In the genomic region with DNA sequence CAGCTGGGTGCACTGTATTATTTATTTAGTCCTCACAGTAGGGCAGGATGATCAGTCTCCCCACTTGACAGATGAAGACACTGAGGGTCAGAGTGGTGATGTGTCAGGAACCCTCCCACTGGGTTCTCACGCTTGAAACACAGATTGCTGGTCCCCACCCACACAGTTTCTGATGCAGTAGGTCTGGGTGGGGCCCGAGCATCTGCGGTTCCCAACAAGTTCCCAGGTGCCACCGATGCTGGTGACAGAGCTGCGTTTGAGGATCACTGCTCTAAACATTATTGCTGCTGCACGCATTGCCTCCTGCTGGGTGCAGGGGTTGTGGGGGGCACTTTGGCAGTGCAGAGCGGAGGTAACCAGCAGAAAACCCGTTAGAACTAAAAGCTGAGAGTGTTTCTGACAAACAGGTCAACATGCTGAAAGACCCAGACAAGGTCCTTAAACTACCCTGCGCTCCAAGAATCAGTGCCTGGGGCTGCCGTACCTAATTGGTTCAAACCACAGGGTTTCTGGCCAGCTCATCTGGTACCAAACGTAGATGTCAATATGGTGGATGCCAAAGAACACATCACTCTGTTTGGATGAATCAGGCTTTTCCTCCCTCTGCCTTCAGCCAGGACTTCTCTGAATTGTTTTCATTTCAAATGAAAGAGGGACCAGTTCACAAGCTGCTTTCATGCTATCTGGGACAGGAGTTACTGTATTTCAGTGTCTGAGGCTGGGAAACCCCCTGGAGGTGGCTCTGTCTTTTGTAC, we compare ENCODE assay signal across 8 cellular contexts.
DNase-seq lines count a peak whose midpoint lies in the region; ATAC-seq, FAIRE-seq and TF ChIP-seq lines count a peak whose summit lies in the region.

No MANE protein-coding gene starts in this region.

- peak overlapping the region; percentile 60 for H3K27ac Mint-ChIP-seq in activated naive CD8-positive, alpha-beta T cell treated with anti-CD3 and anti-CD28 coated beads for 36 hours
- H3K27ac Mint-ChIP-seq in natural killer cell treated with Interleukin-12 subunit alpha and Interleukin-12 subunit beta and Interleukin-15 and Interleukin-18, amount 100 ng/mL, for 72 hours, result peak overlapping the region; percentile 49 to 50

- no peak overlapping the region for H2AFZ ChIP-seq in PC-3 (ENCODE audit: low read length)

- peak; percentile 30 for DNase-seq in GM19239 (ENCODE audit: insufficient read length, low spot score)
- DNase-seq in PC-3, result peak; percentile 70
- DNase-seq in activated naive CD8-positive, alpha-beta T cell treated with anti-CD3 and anti-CD28 coated beads for 36 hours, result peak; percentile 36
- no peak for DNase-seq in natural killer cell treated with Interleukin-12 subunit alpha and Interleukin-12 subunit beta and Interleukin-15 and Interleukin-18, amount 100 ng/mL, for 72 hours (ENCODE audit: low spot score)
- DNase-seq in transverse colon, result no peak
- DNase-seq in HuH-7.5 (ENCODE audit: low spot score), result no peak
- no peak for DNase-seq in DMS53 treated with DMSO at 0.1 percent for 48 hours (lab: John Stamatoyannopoulos, UW; ENCODE audit: unreplicated experiment)

- H3K4me3 Mint-ChIP-seq in activated naive CD8-positive, alpha-beta T cell treated with anti-CD3 and anti-CD28 coated beads for 36 hours, result no peak overlapping the region
- peak overlapping the region; percentile 16 for H3K4me3 Mint-ChIP-seq in natural killer cell treated with Interleukin-12 subunit alpha and Interleukin-12 subunit beta and Interleukin-15 and Interleukin-18, amount 100 ng/mL, for 72 hours

- POLR2A ChIA-PET in PC-3 (lab: Charles Lee; ENCODE audit: unreplicated experiment), result interaction anchor here (0.6 kb wide), 1 partner anchor 225 kb away, joined by 3 read pairs; no protein-coding TSS in a partner anchor

- H3K9me2 ChIP-seq in PC-3 (replicated peaks; ENCODE audit: low read length), result no peaks in the 10 kb centered on the region

- CTCF ChIA-PET in PC-3 (lab: Charles Lee), result no interaction called here

- peak; percentile 40 for ATAC-seq in PC-3
- peak; percentile 43 to 59 for ATAC-seq in natural killer cell treated with Interleukin-12 subunit alpha and Interleukin-12 subunit beta and Interleukin-15 and Interleukin-18, amount 100 ng/mL, for 72 hours
- no peak for ATAC-seq in GM18519 (IDR thresholded peaks at IDR 0.05; ENCODE audit: low FRiP score, unreplicated experiment)

- peaks cover 30% of the 10 kb centered on the region for H3K79me2 ChIP-seq in PC-3 (ENCODE audit: low read length)

- H3K9me3 ChIP-seq in PC-3 (ENCODE audit: low read length), result no peaks in the 10 kb centered on the region
- no peaks in the 10 kb centered on the region for H3K9me3 ChIP-seq in transverse colon

- H3F3A ChIP-seq in PC-3 (ENCODE audit: low read length, unreplicated experiment), result no peaks in the 10 kb centered on the region

- H3K36me3 ChIP-seq in PC-3 (ENCODE audit: low read depth, low read length) (peaks cover 6% of the 10 kb centered on the region), transverse colon (no peaks in the 10 kb centered on the region)

- TF ChIP-seq CTCF in PC-3 (conservative IDR thresholded peaks at IDR 0.05; ENCODE audit: low read depth, low read length) (no peak), transverse colon (IDR thresholded peaks at IDR 0.05) (no peak)

- FAIRE-seq in GM19239 (lab: Jason Lieb, UNC), result no peak

- no peak for TF ChIP-seq EP300 in transverse colon (IDR thresholded peaks at IDR 0.05; ENCODE audit: low read depth)

- peak overlapping the region; percentile 36; the same call in 1 of the 2 replicates for H3K4me2 ChIP-seq in PC-3 (ENCODE audit: low read length)

- H3K9ac ChIP-seq in PC-3 (ENCODE audit: low read length), result no peak overlapping the region

- intact Hi-C loops in PC-3 (cut with micrococcal nuclease) (no loop called here), transverse colon (cut with DNase I; ENCODE audit: low total_unique reads) (no loop called here)

- no peak overlapping the region for H3K4me3 ChIP-seq in PC-3 (ENCODE audit: low read length)
- H3K4me3 ChIP-seq in transverse colon, result no peak overlapping the region

- H3K27me3 Mint-ChIP-seq in activated naive CD8-positive, alpha-beta T cell treated with anti-CD3 and anti-CD28 coated beads for 36 hours, result no peaks in the 10 kb centered on the region
- H3K27me3 Mint-ChIP-seq in natural killer cell treated with Interleukin-12 subunit alpha and Interleukin-12 subunit beta and Interleukin-15 and Interleukin-18, amount 100 ng/mL, for 72 hours, result no peaks in the 10 kb centered on the region

- H3K36me3 Mint-ChIP-seq in activated naive CD8-positive, alpha-beta T cell treated with anti-CD3 and anti-CD28 coated beads for 36 hours, result peaks cover 35% of the 10 kb centered on the region
- peaks cover 7% of the 10 kb centered on the region for H3K36me3 Mint-ChIP-seq in natural killer cell treated with Interleukin-12 subunit alpha and Interleukin-12 subunit beta and Interleukin-15 and Interleukin-18, amount 100 ng/mL, for 72 hours

- no peak for TF ChIP-seq POLR2A in transverse colon (IDR thresholded peaks at IDR 0.05)

- BruUV-seq in PC-3 (replicated peaks; lab: Mats Ljungman, UMichigan), result no TSS peak

- H3K4me1 Mint-ChIP-seq in activated naive CD8-positive, alpha-beta T cell treated with anti-CD3 and anti-CD28 coated beads for 36 hours, result peaks cover 23% of the 10 kb centered on the region
- H3K4me1 Mint-ChIP-seq in natural killer cell treated with Interleukin-12 subunit alpha and Interleukin-12 subunit beta and Interleukin-15 and Interleukin-18, amount 100 ng/mL, for 72 hours (ENCODE audit: low read depth in 2 of 2), result peaks cover 35 to 43% of the 10 kb centered on the region in 2 donors

- H3K4me1 ChIP-seq in PC-3 (ENCODE audit: insufficient read depth, low read length) (peaks cover 61% of the 10 kb centered on the region), transverse colon (peaks cover 23 to 53% (median 27%) of the 10 kb centered on the region in 4 donors)

- no peaks in the 10 kb centered on the region for H3K9me3 Mint-ChIP-seq in activated naive CD8-positive, alpha-beta T cell treated with anti-CD3 and anti-CD28 coated beads for 36 hours
- H3K9me3 Mint-ChIP-seq in natural killer cell treated with Interleukin-12 subunit alpha and Interleukin-12 subunit beta and Interleukin-15 and Interleukin-18, amount 100 ng/mL, for 72 hours, result no peaks in the 10 kb centered on the region

- H3K27me3 ChIP-seq in PC-3 (ENCODE audit: low read length) (no peaks in the 10 kb centered on the region), transverse colon (no peaks in the 10 kb centered on the region)

- 55% methylated on average over 11 of the region's 11 CpGs; no CpG with 5 or more reads in 1 of the 2 donors for WGBS in transverse colon (ENCODE audit: low coverage in 1 of 2), 2 donors

- H4K20me1 ChIP-seq in PC-3 (ENCODE audit: low read length), result no peaks in the 10 kb centered on the region

- in situ Hi-C loops in transverse colon (cut with MboI; ENCODE audit: low pct_ligation_motif_present in 1 of 4, low pct_unique_long_range_greater_than_20kb in 1 of 4, low sequenced_read_pairs in 3 of 4), result loop anchor here in 1 of 4 donors (10.0 kb wide), 1 partner anchor 141 kb away; a partner anchor contains a TSS

- H3K27ac ChIP-seq in PC-3 (ENCODE audit: low read length) (peak overlapping the region; percentile 37), transverse colon (peak overlapping the region; percentile 29 to 64 (median 57))

Comparison
In these comparisons a context has a peak if more than half of its experiments do, and no peak if none do; other contexts are left out.
1. DNase-seq: peak in GM19239 (single experiment), PC-3 (single experiment) and activated naive CD8-positive, alpha-beta T cell treated with anti-CD3 and anti-CD28 coated beads for 36 hours (single experiment); none in natural killer cell treated with Interleukin-12 subunit alpha and Interleukin-12 subunit beta and Interleukin-15 and Interleukin-18, amount 100 ng/mL, for 72 hours (single experiment), transverse colon (single experiment), HuH-7.5 (single experiment) and DMS53 treated with DMSO at 0.1 percent for 48 hours (single experiment).